Comparison of ENCODE assay signal across 8 cellular contexts in the genomic region with DNA sequence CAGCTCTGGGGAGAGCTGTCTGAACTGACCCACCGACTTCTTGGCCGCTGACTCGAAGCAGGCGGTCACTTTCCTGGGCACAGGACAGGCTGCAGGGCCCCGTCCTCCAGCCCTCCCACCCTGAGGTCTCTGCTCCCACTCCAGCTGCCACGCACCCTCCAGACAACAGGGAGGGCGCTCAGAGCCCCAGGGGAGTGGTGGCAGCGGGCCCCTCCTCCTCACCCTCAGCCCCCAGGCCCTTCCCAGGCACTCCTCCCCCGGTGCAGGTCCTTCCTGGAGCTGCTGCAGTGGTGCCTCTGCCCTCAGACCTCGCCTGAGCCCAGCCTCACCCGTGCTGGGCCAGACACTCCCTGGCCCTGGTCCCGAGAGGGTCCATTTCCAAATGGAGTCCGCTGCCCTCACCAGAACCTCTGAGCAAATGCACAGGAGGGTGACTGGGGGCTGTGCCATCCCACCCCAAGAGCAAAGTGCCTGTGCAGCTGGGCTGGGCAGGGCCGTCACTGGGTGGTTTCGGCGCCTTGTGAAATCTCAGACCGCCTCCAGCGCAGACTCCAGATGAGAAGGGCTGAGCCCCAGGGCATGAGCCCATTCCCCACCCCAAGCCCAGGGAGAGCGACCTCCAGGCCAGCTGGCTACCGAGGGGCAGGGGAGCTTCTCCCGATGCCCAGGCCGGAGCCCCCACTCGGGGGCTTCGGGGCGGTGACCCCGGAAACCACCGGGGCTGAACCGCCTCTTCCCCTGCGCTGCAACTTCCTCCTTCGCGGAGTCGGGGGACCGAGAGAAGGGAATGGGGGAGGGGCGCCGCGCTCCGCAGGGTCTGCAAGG. TPM values are rescaled to one million over a fixed set of nuclear protein-coding genes. Genes with fewer than 3 reads are reported as not detected.
DNase-seq lines count a peak whose midpoint lies in the region; ATAC-seq, FAIRE-seq and TF ChIP-seq lines count a peak whose summit lies in the region.

No MANE protein-coding gene starts in this region.

- peak overlapping the region; percentile 78 for H3K4me3 ChIP-seq in GM08714 (ENCODE audit: low read length)
- H3K4me3 ChIP-seq in GM23248, result peak overlapping the region; percentile 83
- peak overlapping the region; percentile 63 for H3K4me3 ChIP-seq in astrocyte (ENCODE audit: insufficient read depth, low read depth, low read length)
- peak overlapping the region; percentile 75 for H3K4me3 ChIP-seq in kidney epithelial cell (ENCODE audit: low read depth, low read length)

- H3F3A ChIP-seq in GM23248 (ENCODE audit: insufficient read depth), result no peaks in the 10 kb centered on the region

- no peaks in the 10 kb centered on the region for H3K27me3 Mint-ChIP-seq in astrocyte (ENCODE audit: low read depth, unreplicated experiment)
- no peaks in the 10 kb centered on the region for H3K27me3 Mint-ChIP-seq in stimulated activated naive B cell treated with anti-CD40 and anti-IgM and Interleukin-4, amounts not matched to agents 10 μg/mL and 1 μg/mL and 100 μg/mL, for 72 hours

- peaks cover 4% of the 10 kb centered on the region for H3K4me1 Mint-ChIP-seq in astrocyte (ENCODE audit: low read depth, unreplicated experiment)
- peaks cover 35 to 71% of the 10 kb centered on the region in 2 donors for H3K4me1 Mint-ChIP-seq in stimulated activated naive B cell treated with anti-CD40 and anti-IgM and Interleukin-4, amounts not matched to agents 10 μg/mL and 1 μg/mL and 100 μg/mL, for 72 hours

- H3K9ac ChIP-seq in GM23248 (peak overlapping the region; percentile 78), astrocyte (ENCODE audit: low read length) (peak overlapping the region; percentile 69)

- H3K4me1 ChIP-seq in GM23248 (ENCODE audit: insufficient read depth), result no peaks in the 10 kb centered on the region
- peaks cover 12% of the 10 kb centered on the region for H3K4me1 ChIP-seq in astrocyte (ENCODE audit: insufficient read depth, low read length)

- H3K4me2 ChIP-seq in GM23248 (ENCODE audit: unreplicated experiment), result peak overlapping the region; percentile 81
- H3K4me2 ChIP-seq in astrocyte (ENCODE audit: low read length), result peak overlapping the region; percentile 92

- FAIRE-seq in astrocyte (lab: Jason Lieb, UNC) (no peak), H54 (lab: Jason Lieb, UNC) (no peak)

- no peaks in the 10 kb centered on the region for H3K79me2 ChIP-seq in GM23248 (ENCODE audit: insufficient read depth)
- H3K79me2 ChIP-seq in astrocyte (ENCODE audit: insufficient read depth, low read length), result no peaks in the 10 kb centered on the region

- no peaks in the 10 kb centered on the region for H3K36me3 ChIP-seq in GM23248 (ENCODE audit: low read depth)
- no peaks in the 10 kb centered on the region for H3K36me3 ChIP-seq in astrocyte (ENCODE audit: insufficient read depth, low read length)
- H3K36me3 ChIP-seq in kidney epithelial cell (ENCODE audit: control insufficient read depth, insufficient read depth, low read length), result peaks cover 2% of the 10 kb centered on the region

- ATAC-seq in stimulated activated naive B cell treated with anti-CD40 and anti-IgM and Interleukin-4, amounts not matched to agents 10 μg/mL and 1 μg/mL and 100 μg/mL, for 72 hours (replicated peaks), result peak; percentile 14 to 15

- H2AFZ ChIP-seq in GM23248, result peak overlapping the region; percentile 76
- peak overlapping the region; percentile 66 for H2AFZ ChIP-seq in astrocyte (ENCODE audit: low read depth, low read length)

- H3K4me3 Mint-ChIP-seq in astrocyte (ENCODE audit: unreplicated experiment), result peak overlapping the region; percentile 91
- peak overlapping the region; percentile 92 to 96 for H3K4me3 Mint-ChIP-seq in stimulated activated naive B cell treated with anti-CD40 and anti-IgM and Interleukin-4, amounts not matched to agents 10 μg/mL and 1 μg/mL and 100 μg/mL, for 72 hours

- H3K27ac ChIP-seq in GM23248, result no peak overlapping the region
- H3K27ac ChIP-seq in astrocyte (ENCODE audit: low read depth, low read length), result no peak overlapping the region

- 13 to 17% methylated on average over 29 to 35 of the region's 37 CpGs for WGBS in GM23248 (ENCODE audit: low coverage in 1 of 2, low lambda C conversion rate in 2 of 2, missing lambda C conversion rate in 2 of 2), 2 experiments

- H3K36me3 Mint-ChIP-seq in astrocyte (ENCODE audit: low read depth, unreplicated experiment), result peaks cover 3% of the 10 kb centered on the region
- H3K36me3 Mint-ChIP-seq in stimulated activated naive B cell treated with anti-CD40 and anti-IgM and Interleukin-4, amounts not matched to agents 10 μg/mL and 1 μg/mL and 100 μg/mL, for 72 hours, result peaks cover 52 to 53% of the 10 kb centered on the region in 2 donors

- H3K9me3 Mint-ChIP-seq in astrocyte (ENCODE audit: unreplicated experiment), result no peaks in the 10 kb centered on the region
- no peaks in the 10 kb centered on the region for H3K9me3 Mint-ChIP-seq in stimulated activated naive B cell treated with anti-CD40 and anti-IgM and Interleukin-4, amounts not matched to agents 10 μg/mL and 1 μg/mL and 100 μg/mL, for 72 hours

- TF ChIP-seq CTCF in astrocyte (IDR thresholded peaks at IDR 0.05; ENCODE audit: insufficient read depth, low read depth, low read length) (no peak), kidney epithelial cell (IDR thresholded peaks at IDR 0.05; ENCODE audit: insufficient read depth, low read length, poor library complexity, severe bottlenecking) (no peak)

- H3K9me2 ChIP-seq in GM23248 (ENCODE audit: insufficient read depth), result no peaks in the 10 kb centered on the region

- H3K9me3 ChIP-seq in GM23248 (ENCODE audit: low read depth) (no peaks in the 10 kb centered on the region), astrocyte (ENCODE audit: insufficient read depth, low read depth, low read length) (no peaks in the 10 kb centered on the region)

- H4K20me1 ChIP-seq in GM23248 (ENCODE audit: insufficient read depth), result no peaks in the 10 kb centered on the region
- H4K20me1 ChIP-seq in astrocyte (ENCODE audit: insufficient read depth, low read length), result peaks cover 20% of the 10 kb centered on the region

- in situ Hi-C loops in GM23248 (cut with MboI), result no loop called here

- DNase-seq in GM23248 (peak; percentile 67), MV-4-11 (lab: John Stamatoyannopoulos, UW) (peak; percentile 65), astrocyte (ENCODE audit: low read depth) (no peak), kidney epithelial cell (ENCODE audit: low read depth) (no peak), DMS153 (lab: John Stamatoyannopoulos, UW) (no peak), H54 (ENCODE audit: insufficient read length, low spot score) (no peak)
- DNase-seq in stimulated activated naive B cell treated with anti-CD40 and anti-IgM and Interleukin-4, amounts not matched to agents 10 μg/mL and 1 μg/mL and 100 μg/mL, for 72 hours, result peak; percentile 50

- H3K27me3 ChIP-seq in GM23248 (replicated peaks; ENCODE audit: insufficient read depth) (no peaks in the 10 kb centered on the region), astrocyte (ENCODE audit: insufficient read depth, low read length) (no peaks in the 10 kb centered on the region), kidney epithelial cell (ENCODE audit: control insufficient read depth, insufficient read depth, low read length) (no peaks in the 10 kb centered on the region)

- TF ChIP-seq POLR2A in H54 (IDR thresholded peaks at IDR 0.05; ENCODE audit: low read depth, low read length), result no peak

- H3K27ac Mint-ChIP-seq in astrocyte (ENCODE audit: unreplicated experiment), result no peak overlapping the region
- peak overlapping the region; percentile 98 for H3K27ac Mint-ChIP-seq in stimulated activated naive B cell treated with anti-CD40 and anti-IgM and Interleukin-4, amounts not matched to agents 10 μg/mL and 1 μg/mL and 100 μg/mL, for 72 hours

RNA-seq across cellular contexts. Expression of gene CYBA, which starts 0.7 kb away (rescaled TPM):
- total RNA-seq in GM23248 (2014; rRNA removed; shearing (Covaris generic)), result 332 and 338 TPM in 2 replicates
- polyA plus RNA-seq in GM23248 (2016; fragmentation: Nextera tagmentation; extraction: Ambion mirVana), result 270 and 283 TPM in 2 replicates
- 236 and 284 TPM in 2 replicates for total RNA-seq in astrocyte
- total RNA-seq in kidney epithelial cell, result 734 and 1,005 TPM in 2 replicates

RNA-seq across cellular contexts. Expression of gene IL17C, which starts 11.8 kb away (rescaled TPM):
- not detected in 2 replicates for total RNA-seq in GM23248 (2014; rRNA removed; shearing (Covaris generic))
- not detected in 2 replicates for polyA plus RNA-seq in GM23248 (2016; fragmentation: Nextera tagmentation; extraction: Ambion mirVana)
- total RNA-seq in astrocyte (0.36 TPM in 1 of 2 replicates, not detected in the other), kidney epithelial cell (0.29 and 1.4 TPM in 2 replicates)

RNA-seq across cellular contexts. Expression of gene MVD, which starts 12.8 kb away (rescaled TPM):
- 25.0 and 29.1 TPM in 2 replicates for total RNA-seq in GM23248 (2014; rRNA removed; shearing (Covaris generic))
- polyA plus RNA-seq in GM23248 (2016; fragmentation: Nextera tagmentation; extraction: Ambion mirVana), result 27.4 and 28.6 TPM in 2 replicates
- total RNA-seq in astrocyte (50.3 and 63.9 TPM in 2 replicates), kidney epithelial cell (102 TPM in 2 replicates)

RNA-seq across cellular contexts. Expression of gene SNAI3, which starts 36.2 kb away (rescaled TPM):
- total RNA-seq in GM23248 (2014; rRNA removed; shearing (Covaris generic)), result not detected in 2 replicates
- 0.35 and 0.71 TPM in 2 replicates for polyA plus RNA-seq in GM23248 (2016; fragmentation: Nextera tagmentation; extraction: Ambion mirVana)
- total RNA-seq in astrocyte (0.22 and 0.48 TPM in 2 replicates), kidney epithelial cell (0.82 and 1.1 TPM in 2 replicates)

RNA-seq across cellular contexts. Expression of gene RNF166, which starts 56.1 kb away (rescaled TPM):
- total RNA-seq in GM23248 (2014; rRNA removed; shearing (Covaris generic)), result 13.7 and 14.6 TPM in 2 replicates
- polyA plus RNA-seq in GM23248 (2016; fragmentation: Nextera tagmentation; extraction: Ambion mirVana), result 8.2 and 8.9 TPM in 2 replicates
- total RNA-seq in astrocyte, result 15.4 and 15.6 TPM in 2 replicates
- total RNA-seq in kidney epithelial cell, result 30.3 and 33.0 TPM in 2 replicates

Comparison
In these comparisons a context has a peak if more than half of its experiments do, and no peak if none do; other contexts are left out.
1. DNase-seq: peak in GM23248 (single experiment), MV-4-11 (single experiment) and stimulated activated naive B cell treated with anti-CD40 and anti-IgM and Interleukin-4, amounts not matched to agents 10 μg/mL and 1 μg/mL and 100 μg/mL, for 72 hours (single experiment); none in astrocyte (single experiment), kidney epithelial cell (single experiment), DMS153 (single experiment) and H54 (single experiment).
2. Peak in every context shown above with its lines, with median percentiles within 50 percentile points of each other: H3K4me3 ChIP-seq.